ENCODE assay signal across 1 cellular context in genomic region chr12:66055837-66056319, GRCh38.
TF ChIP-seq lines count a peak whose summit lies in the region.

No MANE protein-coding gene starts in this region.

TF ChIP-seq in HepG2, 621 proteins besides CTCF, POLR2A, EP300 and RAD21 (continued from another document):
- TF ChIP-seq SPEN (CRISPR knock-in tag; IDR thresholded peaks at IDR 0.05; ENCODE audit: low read depth) (no peak), ZC3H4 (CRISPR knock-in tag; IDR thresholded peaks at IDR 0.05; ENCODE audit: borderline replicate concordance) (no peak)
